18 cellular contexts compared by ENCODE assay signal in genomic region chr3:134598813-134599563, GRCh38. TPM values are rescaled to one million over a fixed set of nuclear protein-coding genes. Genes with fewer than 3 reads are reported as not detected.
A peak's percentile ranks its signal among the peaks of the same experiment; 100 is the strongest.
DNase-seq lines count a peak whose midpoint lies in the region; ATAC-seq and TF ChIP-seq lines count a peak whose summit lies in the region.
"Had no signal": no experiment of that assay in that cellular context is flagged by ENCODE, and none has a peak within 500 bp of the region (broad histone marks: within the 10 kb centered on the region; RNA-seq: fewer than 3 reads in every experiment).

No MANE protein-coding gene starts in this region.

- H3K9me3 ChIP-seq in heart right ventricle: no peaks in the 10 kb centered on the region
- H3K9me3 ChIP-seq: Peyer's patch had no signal

- peak overlapping the region in 1 of 2 donors; percentile 46 for H3K4me3 Mint-ChIP-seq in CD14-positive monocyte
- H3K4me3 Mint-ChIP-seq: CD8-positive, alpha-beta T cell had no signal

- H3K4me1 Mint-ChIP-seq in CD14-positive monocyte: peaks cover 64% of the 10 kb centered on the region

- peak overlapping the region in 6 of 7 donors; percentile 74 to 86 (median 80) for H3K27ac Mint-ChIP-seq in CD14-positive monocyte
- H3K27ac Mint-ChIP-seq: CD8-positive, alpha-beta T cell had no signal

- intact Hi-C loops in CD14-positive monocyte (cut with micrococcal nuclease): no loop called here
- intact Hi-C loops in dorsolateral prefrontal cortex (cut with DNase I): loop anchor here (5.0 to 10.0 kb wide), 2 partner anchors 903 to 1296 kb away; no protein-coding TSS in a partner anchor
- intact Hi-C loops in heart right ventricle (cut with DNase I): loop anchor here in 2 of 10 donors (5.0 to 10.0 kb wide), 2 partner anchors 903 to 906 kb away; no protein-coding TSS in a partner anchor

- in situ Hi-C loops in GM13977 (cut with MboI; ENCODE audit: low pct_unique_long_range_greater_than_20kb, low sequenced_read_pairs, unreplicated experiment): no loop called here

- H3K27me3 ChIP-seq in dorsolateral prefrontal cortex (no peaks in the 10 kb centered on the region), heart right ventricle (peaks cover 0 to 4% (median 0%) of the 10 kb centered on the region in 7 donors)
- H3K27me3 ChIP-seq: Peyer's patch had no signal

- H3K27ac ChIP-seq in dorsolateral prefrontal cortex (peak overlapping the region in 51 of 59 donors; percentile 3 to 89 (median 62)), heart right ventricle (peak overlapping the region in 2 of 10 donors; percentile 14 to 48)
- H3K27ac ChIP-seq: Peyer's patch had no signal

- no peak for ATAC-seq in heart right ventricle
- ATAC-seq: CD8-positive, alpha-beta T cell had no signal

- H3K4me3 ChIP-seq in dorsolateral prefrontal cortex (no peak overlapping the region), heart right ventricle (no peak overlapping the region)
- H3K4me3 ChIP-seq: Peyer's patch had no signal

- peaks cover 0 to 15% (median 0%) of the 10 kb centered on the region in 9 donors for H3K4me1 ChIP-seq in heart right ventricle
- H3K4me1 ChIP-seq: Peyer's patch had no signal

- DNase-seq in CD14-positive monocyte (ENCODE audit: low spot score): no peak
- DNase-seq in NCI-H69 (lab: John Stamatoyannopoulos, UW): peak; percentile 83
- DNase-seq in dorsolateral prefrontal cortex: peak in 1 of 10 donors; percentile 51
- DNase-seq in retina: peak; percentile 67
- DNase-seq in NCI-H2081 treated with DMSO at 0.1 percent for 48 hours (lab: John Stamatoyannopoulos, UW): no peak
- DNase-seq in kidney tubule cell (ENCODE audit: low spot score): no peak
- DNase-seq in GM13977 (ENCODE audit: low spot score): no peak
- DNase-seq in heart right ventricle: no peak
- DNase-seq: CD8-positive, alpha-beta T cell; DND-41; GOT3; NCI-H187; NCI-H2171; NCI-H82; Peyer's patch; SHP77 treated with DMSO at 0.1 percent for 48 hours had no signal

- peaks cover 0 to 4% (median 0%) of the 10 kb centered on the region in 7 donors for H3K9me3 Mint-ChIP-seq in CD14-positive monocyte
- H3K9me3 Mint-ChIP-seq: CD8-positive, alpha-beta T cell had no signal

- no peaks in the 10 kb centered on the region for H3K36me3 ChIP-seq in heart right ventricle
- H3K36me3 ChIP-seq: Peyer's patch had no signal

- H3K27me3 Mint-ChIP-seq in CD14-positive monocyte (ENCODE audit: low read depth in 3 of 3): peaks cover 0 to 1% (median 0%) of the 10 kb centered on the region in 3 donors

- TF ChIP-seq CTCF in CD14-positive monocyte (IDR thresholded peaks at IDR 0.05): no peak
- no peak for TF ChIP-seq CTCF in dorsolateral prefrontal cortex (IDR thresholded peaks at IDR 0.05 in 54 of 56, conservative IDR thresholded peaks at IDR 0.05 in 2 of 56; ENCODE audit: low read depth in 1 of 56, partially characterized antibody in 56 of 56)
- no peak for TF ChIP-seq CTCF in GM13977 (IDR thresholded peaks at IDR 0.05; ENCODE audit: extremely low read depth, insufficient read depth, missing control alignments)
- TF ChIP-seq CTCF in heart right ventricle (IDR thresholded peaks at IDR 0.05): no peak

- WGBS in heart right ventricle, 2 donors: 64 to 73% methylated on average over 10 of the region's 10 CpGs

- H3K36me3 Mint-ChIP-seq in CD14-positive monocyte: peaks cover 0 to 2% of the 10 kb centered on the region in 2 donors
- H3K36me3 Mint-ChIP-seq: CD8-positive, alpha-beta T cell had no signal

RNA-seq across cellular contexts. Expression of gene KY, which starts 51.8 kb away (rescaled TPM):
- polyA plus RNA-seq in CD14-positive monocyte: under 1 TPM in 1 of 2 donors, not detected in 1; 0.09 TPM
- 10 to 100 TPM in 41 of 120 experiments, 1 to 10 TPM in 79; 4.3 to 14.2 (median 8.7) TPM for total RNA-seq in dorsolateral prefrontal cortex
- total RNA-seq in heart right ventricle: 10 to 100 TPM in 5 of 10 donors, 1 to 10 TPM in 5; 3.8 to 24.3 (median 10.5) TPM
- 1 to 10 TPM in 1 of 2 donors, under 1 TPM in 1; 0.46 to 3.4 TPM for polyA plus RNA-seq in heart right ventricle
- total RNA-seq: A673; CD8-positive, alpha-beta T cell; NCI-H460 had no signal

Comparison
In these comparisons a context has a peak if more than half of its experiments do, and no peak if none do; other contexts are left out.
1. DNase-seq: peak in NCI-H69 (single experiment) and retina (single experiment); none in CD14-positive monocyte (single experiment), NCI-H2081 treated with DMSO at 0.1 percent for 48 hours (single experiment), kidney tubule cell (single experiment), GM13977 (single experiment) and heart right ventricle (0 of 2).
2. intact Hi-C loops: an anchor here in dorsolateral prefrontal cortex (5.0 to 10.0 kb wide); none called in CD14-positive monocyte.